6 cellular contexts compared by ENCODE assay signal in genomic region chr2:71021394-71021793, GRCh38. TPM values are rescaled to one million over a fixed set of nuclear protein-coding genes. Genes with fewer than 3 reads are reported as not detected.
"Had no signal": no experiment of that assay in that cellular context is flagged by ENCODE, and none has a peak within 500 bp of the region (broad histone marks: within the 10 kb centered on the region; RNA-seq: fewer than 3 reads in every experiment).

No MANE protein-coding gene starts in this region.

RNA-seq across cellular contexts. Expression of gene ANKRD53, which starts 43.0 kb away (rescaled TPM):
- total RNA-seq: OCI-LY7, PC-3, PC-9, RPMI7951, SJSA1, SK-MEL-5 had no signal
